In genomic region chr13:34589581-34589980, GRCh38 we compare ENCODE assay signal across 32 cellular contexts.
"Had no signal": no experiment of that assay in that cellular context is flagged by ENCODE, and none has a peak within 500 bp of the region (broad histone marks: within the 10 kb centered on the region; RNA-seq: fewer than 3 reads in every experiment).

No MANE protein-coding gene starts in this region.

- H3K9me3 ChIP-seq: adrenal gland, ascending aorta, body of pancreas, breast epithelium had no signal

- H3K27me3 ChIP-seq: adrenal gland, ascending aorta, body of pancreas, brain microvascular endothelial cell, breast epithelium, cardiac muscle cell had no signal

- H3K4me1 ChIP-seq: adrenal gland, ascending aorta, body of pancreas, breast epithelium had no signal

- ATAC-seq: activated naive CD4-positive, alpha-beta T cell treated with anti-CD3 and anti-CD28 coated beads, Interleukin-2, amount 50 U/mL, for 72 hours; activated naive CD8-positive, alpha-beta T cell treated with anti-CD3 and anti-CD28 coated beads, Interleukin-2, amount 50 U/mL, for 24 hours; activated T-cell treated with anti-CD3 and anti-CD28 coated beads, Interleukin-2, amount 50 U/mL, for 4 hours; activated T-cell treated with anti-CD3 and anti-CD28 coated beads, Interleukin-2, amount 50 U/mL, for 72 hours; activated T-helper 17 cell treated with anti-CD3 and anti-CD28 coated beads, Interleukin-2, amount 50 U/mL, for 72 hours; body of pancreas had no signal

- DNase-seq: activated effector memory CD4-positive, alpha-beta T cell treated with anti-CD3 and anti-CD28 coated beads, Interleukin-2, amount 50 U/mL, for 16 hours; activated effector memory CD4-positive, alpha-beta T cell treated with Interleukin-2 at 50 U/mL for 16 hours; activated gamma-delta T cell; activated gamma-delta T cell treated with Interleukin-2 at 50 U/mL for 16 hours; activated naive CD4-positive, alpha-beta T cell; activated naive CD4-positive, alpha-beta T cell treated with anti-CD3 and anti-CD28 coated beads for 36 hours; activated naive CD4-positive, alpha-beta T cell treated with anti-CD3 and anti-CD28 coated beads, Interleukin-2, amount 10 ng/mL, durations not matched to agents 7 days and 5 days; activated naive CD4-positive, alpha-beta T cell treated with anti-CD3 and anti-CD28 coated beads, Interleukin-2, amount 50 U/mL, for 16 hours; activated naive CD4-positive, alpha-beta T cell treated with Interleukin-2 at 50 U/mL for 16 hours; activated naive CD8-positive, alpha-beta T cell treated with anti-CD3 and anti-CD28 coated beads for 36 hours; activated naive CD8-positive, alpha-beta T cell treated with anti-CD3 and anti-CD28 coated beads, Interleukin-2, amount 10 ng/mL, durations not matched to agents 7 days and 5 days; activated naive CD8-positive, alpha-beta T cell treated with anti-CD3 and anti-CD28 coated beads, Interleukin-2, amount 50 U/mL, for 24 hours; activated T-cell treated with anti-CD3 and anti-CD28 coated beads, Interleukin-2, amount 50 U/mL, for 1 hour; activated T-cell treated with anti-CD3 and anti-CD28 coated beads, Interleukin-2, amount 50 U/mL, for 24 hours; activated T-cell treated with anti-CD3 and anti-CD28 coated beads, Interleukin-2, amount 50 U/mL, for 4 hours; activated T-cell treated with anti-CD3 and anti-CD28 coated beads, Interleukin-2, amount 50 U/mL, for 48 hours; activated T-cell treated with anti-CD3 and anti-CD28 coated beads, Interleukin-2, amount 50 U/mL, for 72 hours; adrenal gland; amniotic stem cell; amygdala; anterior cingulate cortex; aorta; body of pancreas; brain microvascular endothelial cell; caudate nucleus; central memory CD4-positive, alpha-beta T cell; cerebellar nuclear complex had no signal

- H3K36me3 ChIP-seq: adrenal gland, ascending aorta, brain microvascular endothelial cell, breast epithelium, cardiac muscle cell had no signal

- H3K4me3 ChIP-seq: adrenal gland, ascending aorta, body of pancreas, breast epithelium, cardiac muscle cell had no signal

- H3K27ac ChIP-seq: adrenal gland, ascending aorta, body of pancreas, brain microvascular endothelial cell, breast epithelium, cardiac muscle cell had no signal
